In the genomic region with DNA sequence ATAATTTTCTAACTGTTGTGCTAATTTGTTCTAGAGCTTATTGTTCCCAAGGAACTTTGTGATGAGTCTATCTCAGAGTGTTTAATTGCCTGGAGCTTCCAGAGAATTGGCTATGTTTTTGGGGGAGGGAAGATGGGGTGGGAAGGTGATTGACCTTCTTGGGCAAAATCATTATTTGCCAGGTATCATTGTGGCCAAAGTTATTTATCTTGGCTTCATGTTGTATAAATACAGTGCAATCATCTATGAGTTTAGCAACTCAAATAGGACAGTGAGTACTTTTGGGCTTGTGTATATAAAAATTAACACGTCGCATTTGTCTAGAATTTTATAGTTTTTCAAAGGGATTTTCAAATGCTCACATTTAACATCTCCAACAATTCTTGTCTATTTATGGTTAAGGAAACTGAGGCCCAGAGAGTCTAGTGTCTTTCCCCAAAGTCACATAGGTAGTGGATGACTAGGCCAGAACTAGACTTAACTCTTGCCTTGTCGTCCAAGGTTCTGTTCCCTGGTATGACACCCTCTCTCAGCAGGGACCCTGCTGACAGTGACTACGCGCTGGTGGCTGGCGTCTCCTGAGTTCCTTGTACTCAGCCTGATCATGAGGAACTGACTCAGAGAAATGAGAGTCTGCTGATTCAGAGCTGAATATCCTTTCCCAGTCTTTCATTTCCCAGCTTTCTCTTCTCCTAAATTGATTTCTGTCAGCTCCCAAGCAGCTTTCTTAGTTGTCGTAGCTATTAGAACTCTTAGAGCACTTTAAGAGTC, we compare ENCODE assay signal across 12 cellular contexts. TPM values are rescaled to one million over a fixed set of nuclear protein-coding genes. Genes with fewer than 3 reads are reported as not detected.
DNase-seq lines count a peak whose midpoint lies in the region; ATAC-seq and TF ChIP-seq lines count a peak whose summit lies in the region.
"Had no signal": no experiment of that assay in that cellular context is flagged by ENCODE, and none has a peak within 500 bp of the region (broad histone marks: within the 10 kb centered on the region; RNA-seq: fewer than 3 reads in every experiment).

No MANE protein-coding gene starts in this region.

- no peaks in the 10 kb centered on the region for H3K27me3 ChIP-seq in foreskin keratinocyte
- no peaks in the 10 kb centered on the region for H3K27me3 ChIP-seq in skeletal muscle satellite cell (ENCODE audit: control insufficient read depth, insufficient read depth, low read length)
- H3K27me3 ChIP-seq in Caco-2 (replicated peaks; ENCODE audit: control insufficient read depth, insufficient read depth, low read length): no peaks in the 10 kb centered on the region
- H3K27me3 ChIP-seq: SJCRH30, vagina had no signal

- H3K4me1 Mint-ChIP-seq in activated T-helper 17 cell treated with anti-CD3 and anti-CD28 coated beads, Interleukin-2, amount 50 U/mL, for 72 hours: peaks cover 10% of the 10 kb centered on the region
- peaks cover 28% of the 10 kb centered on the region for H3K4me1 Mint-ChIP-seq in Caco-2 (ENCODE audit: low read depth, unreplicated experiment)

- peak overlapping the region; percentile 39 for H3K4me2 ChIP-seq in skeletal muscle satellite cell (ENCODE audit: low read length)

- peak; percentile 38 for DNase-seq in GM04504 (ENCODE audit: low read depth)
- DNase-seq in foreskin keratinocyte: peak; percentile 44 to 77
- DNase-seq in DMS79 treated with DMSO at 0.1 percent for 48 hours (lab: John Stamatoyannopoulos, UW): no peak
- DNase-seq in Caco-2: no peak
- DNase-seq: activated gamma-delta T cell; SJCRH30; stimulated activated naive B cell treated with anti-CD40 and anti-IgM and Interleukin-4, amounts not matched to agents 10 μg/mL and 1 μg/mL and 100 μg/mL, for 72 hours had no signal

- H3K27ac ChIP-seq in foreskin keratinocyte: peak overlapping the region; percentile 67
- H3K27ac ChIP-seq: SJCRH30, vagina had no signal

- no TSS peak for BruUV-seq in Caco-2 (replicated peaks; lab: Mats Ljungman, UMichigan)

- H3K4me3 ChIP-seq in skeletal muscle satellite cell (ENCODE audit: low read length): no peak overlapping the region
- H3K4me3 ChIP-seq in Caco-2 (ENCODE audit: low read depth, low read length): no peak overlapping the region
- H3K4me3 ChIP-seq: SJCRH30, vagina had no signal

- H3K9me3 ChIP-seq in skeletal muscle satellite cell (replicated peaks; ENCODE audit: low read length) (no peaks in the 10 kb centered on the region), Caco-2 (no peaks in the 10 kb centered on the region)
- H3K9me3 ChIP-seq: SJCRH30, vagina had no signal

- no peaks in the 10 kb centered on the region for H3K27me3 Mint-ChIP-seq in activated T-helper 17 cell treated with anti-CD3 and anti-CD28 coated beads, Interleukin-2, amount 50 U/mL, for 72 hours
- H3K27me3 Mint-ChIP-seq in Caco-2 (ENCODE audit: insufficient read depth, unreplicated experiment): peaks cover 2% of the 10 kb centered on the region
- H3K27me3 Mint-ChIP-seq: brain had no signal

- ATAC-seq in activated T-helper 17 cell treated with anti-CD3 and anti-CD28 coated beads, Interleukin-2, amount 50 U/mL, for 72 hours (replicated peaks): peak; percentile 52
- peak; percentile 85 for ATAC-seq in foreskin keratinocyte
- ATAC-seq in GM19395 (IDR thresholded peaks at IDR 0.05; ENCODE audit: unreplicated experiment): no peak
- ATAC-seq: stimulated activated naive B cell treated with anti-CD40 and anti-IgM and Interleukin-4, amounts not matched to agents 10 μg/mL and 1 μg/mL and 100 μg/mL, for 72 hours had no signal

- H3K4me1 ChIP-seq in foreskin keratinocyte (peaks cover 24% of the 10 kb centered on the region), skeletal muscle satellite cell (ENCODE audit: control insufficient read depth, insufficient read depth, low read length) (peaks cover 27% of the 10 kb centered on the region), Caco-2 (peaks cover 31% of the 10 kb centered on the region)
- H3K4me1 ChIP-seq: SJCRH30 had no signal

- no peak overlapping the region for H3K4me3 Mint-ChIP-seq in activated T-helper 17 cell treated with anti-CD3 and anti-CD28 coated beads, Interleukin-2, amount 50 U/mL, for 72 hours
- H3K4me3 Mint-ChIP-seq in Caco-2 (ENCODE audit: unreplicated experiment): no peak overlapping the region
- H3K4me3 Mint-ChIP-seq: brain; stimulated activated naive B cell treated with anti-CD40 and anti-IgM and Interleukin-4, amounts not matched to agents 10 μg/mL and 1 μg/mL and 100 μg/mL, for 72 hours had no signal

- no peak for TF ChIP-seq CTCF in foreskin keratinocyte (conservative IDR thresholded peaks at IDR 0.05)
- no peak for TF ChIP-seq CTCF in Caco-2 (IDR thresholded peaks at IDR 0.05; ENCODE audit: insufficient read depth in 1 of 2, low read depth in 1 of 2, low read length in 1 of 2, severe bottlenecking in 1 of 2, unreplicated experiment in 1 of 2)

- H3K36me3 Mint-ChIP-seq in activated T-helper 17 cell treated with anti-CD3 and anti-CD28 coated beads, Interleukin-2, amount 50 U/mL, for 72 hours (ENCODE audit: low read depth): no peaks in the 10 kb centered on the region
- no peaks in the 10 kb centered on the region for H3K36me3 Mint-ChIP-seq in Caco-2 (ENCODE audit: insufficient read depth, unreplicated experiment)
- H3K36me3 Mint-ChIP-seq: brain; stimulated activated naive B cell treated with anti-CD40 and anti-IgM and Interleukin-4, amounts not matched to agents 10 μg/mL and 1 μg/mL and 100 μg/mL, for 72 hours had no signal

- POLR2A ChIA-PET in Caco-2 (lab: Charles Lee): interaction anchor here (0.6 kb wide), 2 partner anchors 15 to 312 kb away, joined by 4 to 6 read pairs; no protein-coding TSS in a partner anchor

- H3K9ac ChIP-seq in skeletal muscle satellite cell (ENCODE audit: low read depth, low read length): peak overlapping the region; percentile 24

- CTCF ChIA-PET in Caco-2 (lab: Charles Lee): no interaction called here

- no peaks in the 10 kb centered on the region for H3K9me3 Mint-ChIP-seq in activated T-helper 17 cell treated with anti-CD3 and anti-CD28 coated beads, Interleukin-2, amount 50 U/mL, for 72 hours
- no peaks in the 10 kb centered on the region for H3K9me3 Mint-ChIP-seq in Caco-2 (ENCODE audit: unreplicated experiment)
- H3K9me3 Mint-ChIP-seq: brain; stimulated activated naive B cell treated with anti-CD40 and anti-IgM and Interleukin-4, amounts not matched to agents 10 μg/mL and 1 μg/mL and 100 μg/mL, for 72 hours had no signal

- intact Hi-C loops in Caco-2 (cut with micrococcal nuclease; ENCODE audit: unreplicated experiment): no loop called here

- no peak overlapping the region for H3K27ac Mint-ChIP-seq in activated T-helper 17 cell treated with anti-CD3 and anti-CD28 coated beads, Interleukin-2, amount 50 U/mL, for 72 hours
- H3K27ac Mint-ChIP-seq in Caco-2 (ENCODE audit: unreplicated experiment): no peak overlapping the region
- H3K27ac Mint-ChIP-seq: stimulated activated naive B cell treated with anti-CD40 and anti-IgM and Interleukin-4, amounts not matched to agents 10 μg/mL and 1 μg/mL and 100 μg/mL, for 72 hours had no signal

- H3K36me3 ChIP-seq in skeletal muscle satellite cell (ENCODE audit: insufficient read depth, low read length) (no peaks in the 10 kb centered on the region), Caco-2 (ENCODE audit: control insufficient read depth, insufficient read depth, low read length) (no peaks in the 10 kb centered on the region)
- H3K36me3 ChIP-seq: SJCRH30, vagina had no signal

RNA-seq across cellular contexts. Expression of a gene that starts 27.7 kb away (rescaled TPM):
- total RNA-seq in activated T-helper 17 cell treated with anti-CD3 and anti-CD28 coated beads, Interleukin-2, amount 50 U/mL, for 72 hours: 10 to 100 TPM; 33.4 to 45.9 TPM
- total RNA-seq in foreskin keratinocyte (13.2 and 13.5 TPM in 2 replicates), Caco-2 (2022) (12.4 and 15.8 TPM in 2 replicates)
- polyA plus RNA-seq in foreskin keratinocyte: 1.3 and 1.7 TPM in 2 replicates
- total RNA-seq in skeletal muscle satellite cell (2012; rRNA removed): 18.8 and 22.8 TPM in 2 replicates

Comparison
In these comparisons a context has a peak if more than half of its experiments do, and no peak if none do; other contexts are left out.
1. DNase-seq: peak in GM04504 (single experiment) and foreskin keratinocyte (2 of 2); none in DMS79 treated with DMSO at 0.1 percent for 48 hours (single experiment) and Caco-2 (0 of 2).